25 cellular contexts compared by ENCODE assay signal in genomic region chr15:66211670-66212455, GRCh38. TPM values are rescaled to one million over a fixed set of nuclear protein-coding genes. Genes with fewer than 3 reads are reported as not detected.
"Had no signal": no experiment of that assay in that cellular context is flagged by ENCODE, and none has a peak within 500 bp of the region (broad histone marks: within the 10 kb centered on the region; RNA-seq: fewer than 3 reads in every experiment).

No MANE protein-coding gene starts in this region.

- H3K27ac Mint-ChIP-seq: activated CD4-positive, alpha-beta memory T cell treated with anti-CD3 and anti-CD28 coated beads, Interleukin-2, amount 10 ng/mL, durations not matched to agents 7 days and 5 days; activated naive CD8-positive, alpha-beta T cell; activated T-helper 1 cell treated with anti-CD3 and anti-CD28 coated beads, Interleukin-12 subunit alpha, Interleukin-12 subunit beta, Interleukin-2, Interleukin-4 antibody, amounts not matched to agents 30 ng/mL and 10 ng/mL and 1 ng/mL, durations not matched to agents 14 hours and 24 hours and 36 hours; naive thymus-derived CD4-positive, alpha-beta T cell; progenitor cell of endocrine pancreas; T-helper 1 cell treated with Interleukin-12 subunit alpha and Interleukin-12 subunit beta and Interleukin-4 antibody, amounts not matched to agents 30 μg/mL and 1 μg/mL, for 36 hours had no signal

- H3K36me3 Mint-ChIP-seq: naive thymus-derived CD4-positive, alpha-beta T cell had no signal

- H3K27me3 Mint-ChIP-seq: activated naive CD8-positive, alpha-beta T cell had no signal

- H3K9me3 ChIP-seq: ascending aorta, transverse colon, uterus had no signal

- H3K4me1 ChIP-seq: adrenal gland, ascending aorta, left lung, transverse colon, uterus had no signal

- ATAC-seq: esophagus mucosa; left lung; naive thymus-derived CD4-positive, alpha-beta T cell had no signal

- H3K4me1 Mint-ChIP-seq: activated CD4-positive, alpha-beta memory T cell treated with anti-CD3 and anti-CD28 coated beads, Interleukin-2, amount 10 ng/mL, durations not matched to agents 7 days and 5 days; naive thymus-derived CD4-positive, alpha-beta T cell; neural crest cell had no signal

- H3K27me3 ChIP-seq: adrenal gland, ascending aorta, left lung, transverse colon, uterus had no signal

- DNase-seq: activated CD4-positive, alpha-beta memory T cell treated with anti-CD3 and anti-CD28 coated beads, Interleukin-2, amount 10 ng/mL, durations not matched to agents 7 days and 5 days; activated CD4-positive, alpha-beta T cell treated with anti-CD3 and anti-CD28 coated beads for 4 hours; activated CD4-positive, CD25-positive, alpha-beta regulatory T cell; activated gamma-delta T cell treated with Interleukin-2 at 50 U/mL for 16 hours; adrenal gland; central memory CD4-positive, alpha-beta T cell; effector memory CD4-positive, alpha-beta T cell; foreskin melanocyte; kidney glomerular epithelial cell; left lung; naive thymus-derived CD4-positive, alpha-beta T cell; retina; stimulated activated CD4-positive, alpha-beta T cell treated with anti-CD3 and anti-CD28 coated beads, Interleukin-4, amount 100 ng/mL, for 4 hours; T1000; transverse colon; uterus had no signal

- H3K36me3 ChIP-seq: adrenal gland, ascending aorta, left lung, transverse colon, uterus had no signal

- H3K27ac ChIP-seq: adrenal gland, ascending aorta, left lung, transverse colon, uterus had no signal

- H3K9me3 Mint-ChIP-seq: activated CD4-positive, alpha-beta memory T cell treated with anti-CD3 and anti-CD28 coated beads, Interleukin-2, amount 10 ng/mL, durations not matched to agents 7 days and 5 days; activated T-helper 1 cell treated with anti-CD3 and anti-CD28 coated beads, Interleukin-12 subunit alpha, Interleukin-12 subunit beta, Interleukin-2, Interleukin-4 antibody, amounts not matched to agents 30 ng/mL and 10 ng/mL and 1 ng/mL, durations not matched to agents 14 hours and 24 hours and 36 hours; neural crest cell; T-helper 1 cell treated with Interleukin-12 subunit alpha and Interleukin-12 subunit beta and Interleukin-4 antibody, amounts not matched to agents 30 μg/mL and 1 μg/mL, for 36 hours had no signal

- H3K4me3 Mint-ChIP-seq: activated CD4-positive, alpha-beta memory T cell treated with anti-CD3 and anti-CD28 coated beads, Interleukin-2, amount 10 ng/mL, durations not matched to agents 7 days and 5 days; activated naive CD8-positive, alpha-beta T cell; activated T-helper 1 cell treated with anti-CD3 and anti-CD28 coated beads, Interleukin-12 subunit alpha, Interleukin-12 subunit beta, Interleukin-2, Interleukin-4 antibody, amounts not matched to agents 30 ng/mL and 10 ng/mL and 1 ng/mL, durations not matched to agents 14 hours and 24 hours and 36 hours; naive thymus-derived CD4-positive, alpha-beta T cell; neural crest cell; T-helper 1 cell treated with Interleukin-12 subunit alpha and Interleukin-12 subunit beta and Interleukin-4 antibody, amounts not matched to agents 30 μg/mL and 1 μg/mL, for 36 hours had no signal

- H3K4me3 ChIP-seq: adrenal gland, ascending aorta, left lung, transverse colon, uterus had no signal

RNA-seq across cellular contexts. Expression of gene MEGF11, which starts 41.7 kb away (rescaled TPM):
- total RNA-seq: activated CD4-positive, alpha-beta memory T cell treated with anti-CD3 and anti-CD28 coated beads, Interleukin-2, amount 10 ng/mL, durations not matched to agents 7 days and 5 days; activated T-helper 1 cell treated with anti-CD3 and anti-CD28 coated beads, Interleukin-12 subunit alpha, Interleukin-12 subunit beta, Interleukin-2, Interleukin-4 antibody, amounts not matched to agents 30 ng/mL and 10 ng/mL and 1 ng/mL, durations not matched to agents 14 hours and 24 hours and 36 hours; ascending aorta; dermis microvascular lymphatic vessel endothelial cell; endothelial cell of umbilical vein; esophagus mucosa; naive thymus-derived CD4-positive, alpha-beta T cell had no signal
- polyA plus RNA-seq: endothelial cell of umbilical vein had no signal
